ENCODE assay signal across 16 cellular contexts in genomic region chr3:172221550-172221949, GRCh38.
DNase-seq lines count a peak whose midpoint lies in the region; ATAC-seq, FAIRE-seq and TF ChIP-seq lines count a peak whose summit lies in the region.
"Had no signal": no experiment of that assay in that cellular context is flagged by ENCODE, and none has a peak within 500 bp of the region (broad histone marks: within the 10 kb centered on the region; RNA-seq: fewer than 3 reads in every experiment).

No MANE protein-coding gene starts in this region.

- H3K4me3 Mint-ChIP-seq in activated naive CD8-positive, alpha-beta T cell treated with anti-CD3 and anti-CD28 coated beads for 36 hours, result no peak overlapping the region
- H3K4me3 Mint-ChIP-seq: type B pancreatic cell had no signal

- no peaks in the 10 kb centered on the region for H3K9me3 Mint-ChIP-seq in activated naive CD8-positive, alpha-beta T cell treated with anti-CD3 and anti-CD28 coated beads for 36 hours
- H3K9me3 Mint-ChIP-seq: type B pancreatic cell had no signal

- H3K4me2 ChIP-seq in HepG2 (ENCODE audit: low read depth, low read length), result no peak overlapping the region

- peaks cover 10 to 28% of the 10 kb centered on the region in 2 experiments for H3K36me3 ChIP-seq in HepG2 (replicated peaks in 1 of 2; ENCODE audit: control insufficient read depth in 1 of 2, insufficient read depth in 2 of 2, low read length in 2 of 2)
- no peaks in the 10 kb centered on the region for H3K36me3 ChIP-seq in right lobe of liver
- H3K36me3 ChIP-seq in RWPE2 (ENCODE audit: low read depth), result peaks cover 6% of the 10 kb centered on the region
- H3K36me3 ChIP-seq: ascending aorta had no signal

- no peak for TF ChIP-seq RAD21 in HepG2 (CRISPR knock-in tag; IDR thresholded peaks at IDR 0.05)

- H3K27me3 ChIP-seq in HepG2 (ENCODE audit: control insufficient read depth in 1 of 2, insufficient read depth in 2 of 2, low read length in 2 of 2), result no peaks in the 10 kb centered on the region
- no peaks in the 10 kb centered on the region for H3K27me3 ChIP-seq in right lobe of liver
- H3K27me3 ChIP-seq in RWPE2 (ENCODE audit: insufficient read depth, poor library complexity, severe bottlenecking), result no peaks in the 10 kb centered on the region
- H3K27me3 ChIP-seq: ascending aorta had no signal

- in situ Hi-C loops in HepG2 (cut with HindIII; ENCODE audit: extremely low pct_ligation_motif_present, low pct_unique_long_range_greater_than_20kb), result no loop called here

- CTCF ChIA-PET in HepG2 (lab: Yijun Ruan, JAX; ENCODE audit: low intra/inter-chr PET ratio, low total read pairs), result no interaction called here

- ATAC-seq in HepG2 (no peak), right lobe of liver (no peak), RWPE2 (ENCODE audit: low read depth) (peak; percentile 80), HG03521 (IDR thresholded peaks at IDR 0.05; ENCODE audit: unreplicated experiment) (no peak)
- ATAC-seq: mucosa of descending colon had no signal

- H3K27ac Mint-ChIP-seq in activated naive CD8-positive, alpha-beta T cell treated with anti-CD3 and anti-CD28 coated beads for 36 hours, result no peak overlapping the region
- H3K27ac Mint-ChIP-seq: type B pancreatic cell had no signal

- H4K20me1 ChIP-seq in HepG2 (ENCODE audit: insufficient read depth, low read length), result peaks cover 98% of the 10 kb centered on the region

- H3K9me3 ChIP-seq in HepG2 (ENCODE audit: low read length) (no peaks in the 10 kb centered on the region), right lobe of liver (no peaks in the 10 kb centered on the region), RWPE2 (ENCODE audit: severe bottlenecking) (no peaks in the 10 kb centered on the region)
- H3K9me3 ChIP-seq: ascending aorta, mucosa of descending colon had no signal

- H2AFZ ChIP-seq in HepG2 (ENCODE audit: low read length), result no peak overlapping the region

- DNase-seq in HepG2 (ENCODE audit: low spot score) (no peak), right lobe of liver (no peak), RWPE2 (ENCODE audit: low spot score) (no peak), fibroblast of villous mesenchyme (ENCODE audit: low read depth) (peak; percentile 89), HUDEP-2 (lab: John Stamatoyannopoulos, UW; ENCODE audit: unreplicated experiment in 76 of 76) (no peak)
- no peak for DNase-seq in activated naive CD8-positive, alpha-beta T cell treated with anti-CD3 and anti-CD28 coated beads for 36 hours
- no peak for DNase-seq in activated naive CD4-positive, alpha-beta T cell treated with Interleukin-2 at 50 U/mL for 16 hours
- DNase-seq: activated CD8-positive, alpha-beta memory T cell treated with anti-CD3 and anti-CD28 coated beads, Interleukin-2, amount 50 U/mL, for 4 hours; AML-193; mucosa of descending colon; NCI-H2171 had no signal

- H3K27me3 Mint-ChIP-seq in activated naive CD8-positive, alpha-beta T cell treated with anti-CD3 and anti-CD28 coated beads for 36 hours, result no peaks in the 10 kb centered on the region
- H3K27me3 Mint-ChIP-seq: type B pancreatic cell had no signal

- no peak overlapping the region for H3K9ac ChIP-seq in HepG2 (ENCODE audit: insufficient read depth, low read depth, low read length)

- TF ChIP-seq CTCF in HepG2 (CRISPR knock-in tag; IDR thresholded peaks at IDR 0.05) (no peak), right lobe of liver (IDR thresholded peaks at IDR 0.05) (no peak), RWPE2 (IDR thresholded peaks at IDR 0.05; ENCODE audit: poor library complexity, severe bottlenecking) (no peak), fibroblast of villous mesenchyme (IDR thresholded peaks at IDR 0.05; ENCODE audit: insufficient read depth, low read depth, low read length) (no peak)

- no peak for FAIRE-seq in HepG2 (lab: Jason Lieb, UNC)
- FAIRE-seq: endometrium had no signal

- TF ChIP-seq EP300 in HepG2 (IDR thresholded peaks at IDR 0.05; ENCODE audit: low read depth in 2 of 2, low read length in 2 of 2) (no peak), HepG2 (CRISPR knock-in tag; IDR thresholded peaks at IDR 0.05; ENCODE audit: borderline replicate concordance) (no peak)

- intact Hi-C loops in HepG2 (cut with micrococcal nuclease; ENCODE audit: unreplicated experiment), result no loop called here
- intact Hi-C loops in right lobe of liver (cut with DNase I), result no loop called here

- H3K4me1 Mint-ChIP-seq in activated naive CD8-positive, alpha-beta T cell treated with anti-CD3 and anti-CD28 coated beads for 36 hours, result peaks cover 7% of the 10 kb centered on the region

- POLR2A ChIA-PET in HepG2 (lab: Yijun Ruan, JAX), result interaction anchor here (1.6 kb wide), 1 partner anchor 21 kb away, joined by 3 read pairs; no protein-coding TSS in a partner anchor

- H3K79me2 ChIP-seq in HepG2 (ENCODE audit: insufficient read depth, low read length), result peaks cover 96% of the 10 kb centered on the region

- peaks cover 91% of the 10 kb centered on the region for H3K4me1 ChIP-seq in HepG2 (ENCODE audit: insufficient read depth, low read length)
- peaks cover 0 to 51% (median 11%) of the 10 kb centered on the region in 4 donors for H3K4me1 ChIP-seq in right lobe of liver
- peaks cover 38% of the 10 kb centered on the region for H3K4me1 ChIP-seq in RWPE2 (ENCODE audit: insufficient read depth, poor library complexity, severe bottlenecking)

- no TSS peak for BruUV-seq in HepG2 (replicated peaks; lab: Mats Ljungman, UMichigan)

- no peak for TF ChIP-seq POLR2A in HepG2 (IDR thresholded peaks at IDR 0.05; ENCODE audit: insufficient read depth in 1 of 2, low read depth in 2 of 2, low read length in 2 of 2)
- TF ChIP-seq POLR2A in right lobe of liver (IDR thresholded peaks at IDR 0.05), result no peak

- H3K4me3 ChIP-seq in HepG2 (replicated peaks in 1 of 3; ENCODE audit: insufficient read depth in 1 of 3, low read depth in 2 of 3, low read length in 3 of 3), result no peak overlapping the region
- no peak overlapping the region for H3K4me3 ChIP-seq in right lobe of liver
- H3K4me3 ChIP-seq in RWPE2 (ENCODE audit: severe bottlenecking), result no peak overlapping the region
- H3K4me3 ChIP-seq in fibroblast of villous mesenchyme (ENCODE audit: low read depth, low read length), result no peak overlapping the region
- H3K4me3 ChIP-seq: ascending aorta, mucosa of descending colon, skin epidermis had no signal

- WGBS in HepG2 (ENCODE audit: low lambda C conversion rate), result 95% methylated on average over 1 of the region's 1 CpG
- 79% methylated on average over 1 of the region's 1 CpG for WGBS in right lobe of liver (ENCODE audit: insufficient coverage, low coverage, low lambda C conversion rate, missing lambda C conversion rate)

- H3K27ac ChIP-seq in HepG2 (ENCODE audit: extremely low read length, insufficient read depth, low read length) (no peak overlapping the region), right lobe of liver (no peak overlapping the region), RWPE2 (ENCODE audit: poor library complexity, severe bottlenecking) (peak overlapping the region; percentile 55)
- H3K27ac ChIP-seq: ascending aorta had no signal

- H3K36me3 Mint-ChIP-seq in activated naive CD8-positive, alpha-beta T cell treated with anti-CD3 and anti-CD28 coated beads for 36 hours, result peaks cover 1% of the 10 kb centered on the region

TF ChIP-seq in HepG2, 621 proteins besides CTCF, POLR2A, EP300 and RAD21:
- peak; percentile 24; the same call in 1 of the 2 replicates for TF ChIP-seq POLR2G (IDR thresholded peaks at IDR 0.05; ENCODE audit: low read depth, low read length)
- TF ChIP-seq ZNF580 (CRISPR knock-in tag; IDR thresholded peaks at IDR 0.05; ENCODE audit: borderline replicate concordance, low read depth), result no peak
